13 cellular contexts compared by ENCODE assay signal in genomic region chr4:81807927-81808672, GRCh38.
DNase-seq lines count a peak whose midpoint lies in the region; ATAC-seq and TF ChIP-seq lines count a peak whose summit lies in the region.
"Had no signal": no experiment of that assay in that cellular context is flagged by ENCODE, and none has a peak within 500 bp of the region (broad histone marks: within the 10 kb centered on the region; RNA-seq: fewer than 3 reads in every experiment).

No MANE protein-coding gene starts in this region.

- H3K4me1 ChIP-seq in mammary epithelial cell (ENCODE audit: insufficient read depth, low read length), result no peaks in the 10 kb centered on the region
- H3K4me1 ChIP-seq: Peyer's patch had no signal

- no peaks in the 10 kb centered on the region for H3K79me2 ChIP-seq in mammary epithelial cell (ENCODE audit: insufficient read depth, low read length)

- no peaks in the 10 kb centered on the region for H3K36me3 ChIP-seq in mammary epithelial cell (ENCODE audit: insufficient read depth, low read length)
- no peaks in the 10 kb centered on the region for H3K36me3 ChIP-seq in brain microvascular endothelial cell (replicated peaks)
- H3K36me3 ChIP-seq: Peyer's patch had no signal

- no peak overlapping the region for H3K27ac Mint-ChIP-seq in activated CD8-positive, alpha-beta memory T cell treated with anti-CD3 and anti-CD28 coated beads, Interleukin-2, amount 10 ng/mL, durations not matched to agents 7 days and 5 days
- H3K27ac Mint-ChIP-seq in CD4-positive, alpha-beta T cell, result no peak overlapping the region
- H3K27ac Mint-ChIP-seq: activated naive CD8-positive, alpha-beta T cell; immature natural killer cell; stimulated activated naive B cell treated with anti-CD40 and anti-IgM and Interleukin-4, amounts not matched to agents 10 μg/mL and 1 μg/mL and 100 μg/mL, for 72 hours had no signal

- H3K27ac ChIP-seq in mammary epithelial cell (ENCODE audit: insufficient read depth, low read depth, low read length), result no peak overlapping the region
- no peak overlapping the region for H3K27ac ChIP-seq in CD4-positive, alpha-beta T cell (ENCODE audit: low read depth, low read length)
- no peak overlapping the region for H3K27ac ChIP-seq in brain microvascular endothelial cell
- H3K27ac ChIP-seq: Peyer's patch had no signal

- peaks cover 13% of the 10 kb centered on the region for H3K27me3 Mint-ChIP-seq in activated CD8-positive, alpha-beta memory T cell treated with anti-CD3 and anti-CD28 coated beads, Interleukin-2, amount 10 ng/mL, durations not matched to agents 7 days and 5 days
- H3K27me3 Mint-ChIP-seq in CD4-positive, alpha-beta T cell, result no peaks in the 10 kb centered on the region
- H3K27me3 Mint-ChIP-seq: stimulated activated naive B cell treated with anti-CD40 and anti-IgM and Interleukin-4, amounts not matched to agents 10 μg/mL and 1 μg/mL and 100 μg/mL, for 72 hours had no signal

- H2AFZ ChIP-seq in mammary epithelial cell (ENCODE audit: low read depth, low read length), result no peak overlapping the region

- ATAC-seq in activated CD8-positive, alpha-beta memory T cell treated with anti-CD3 and anti-CD28 coated beads, Interleukin-2, amount 10 ng/mL, durations not matched to agents 7 days and 5 days, result no peak
- no peak for ATAC-seq in CD4-positive, alpha-beta T cell (ENCODE audit: poor library complexity)
- ATAC-seq: stimulated activated naive B cell treated with anti-CD40 and anti-IgM and Interleukin-4, amounts not matched to agents 10 μg/mL and 1 μg/mL and 100 μg/mL, for 72 hours had no signal

- no peak overlapping the region for H3K9ac ChIP-seq in mammary epithelial cell (ENCODE audit: insufficient read depth, low read length)

- H3K4me2 ChIP-seq in mammary epithelial cell (ENCODE audit: insufficient read depth, low read depth, low read length), result no peak overlapping the region

- H4K20me1 ChIP-seq in mammary epithelial cell (ENCODE audit: insufficient read depth, low read length), result no peaks in the 10 kb centered on the region

- intact Hi-C loops in mammary epithelial cell (cut with micrococcal nuclease), result loop anchor here (1.0 kb wide), 1 partner anchor 402 kb away; no protein-coding TSS in a partner anchor
- intact Hi-C loops in CD4-positive, alpha-beta T cell (cut with DNase I, micrococcal nuclease), result no loop called here

- peaks cover under 1% of the 10 kb centered on the region for H3K4me1 Mint-ChIP-seq in activated CD8-positive, alpha-beta memory T cell treated with anti-CD3 and anti-CD28 coated beads, Interleukin-2, amount 10 ng/mL, durations not matched to agents 7 days and 5 days
- H3K4me1 Mint-ChIP-seq in CD4-positive, alpha-beta T cell (ENCODE audit: low read depth), result no peaks in the 10 kb centered on the region
- H3K4me1 Mint-ChIP-seq: immature natural killer cell; stimulated activated naive B cell treated with anti-CD40 and anti-IgM and Interleukin-4, amounts not matched to agents 10 μg/mL and 1 μg/mL and 100 μg/mL, for 72 hours had no signal

- no peak overlapping the region for H3K4me3 Mint-ChIP-seq in activated CD8-positive, alpha-beta memory T cell treated with anti-CD3 and anti-CD28 coated beads, Interleukin-2, amount 10 ng/mL, durations not matched to agents 7 days and 5 days
- H3K4me3 Mint-ChIP-seq in CD4-positive, alpha-beta T cell, result no peak overlapping the region
- H3K4me3 Mint-ChIP-seq: activated naive CD8-positive, alpha-beta T cell; immature natural killer cell; stimulated activated naive B cell treated with anti-CD40 and anti-IgM and Interleukin-4, amounts not matched to agents 10 μg/mL and 1 μg/mL and 100 μg/mL, for 72 hours had no signal

- H3K36me3 Mint-ChIP-seq in activated CD8-positive, alpha-beta memory T cell treated with anti-CD3 and anti-CD28 coated beads, Interleukin-2, amount 10 ng/mL, durations not matched to agents 7 days and 5 days, result no peaks in the 10 kb centered on the region
- H3K36me3 Mint-ChIP-seq in CD4-positive, alpha-beta T cell (ENCODE audit: low read depth), result no peaks in the 10 kb centered on the region
- H3K36me3 Mint-ChIP-seq: activated naive CD8-positive, alpha-beta T cell; immature natural killer cell; stimulated activated naive B cell treated with anti-CD40 and anti-IgM and Interleukin-4, amounts not matched to agents 10 μg/mL and 1 μg/mL and 100 μg/mL, for 72 hours had no signal

- no peak overlapping the region for H3K4me3 ChIP-seq in mammary epithelial cell (replicated peaks in 1 of 3; ENCODE audit: insufficient read depth in 1 of 3, low read depth in 2 of 3, low read length in 3 of 3)
- no peak overlapping the region for H3K4me3 ChIP-seq in brain microvascular endothelial cell (ENCODE audit: low read depth, low read length)
- H3K4me3 ChIP-seq: Peyer's patch had no signal

- CTCF ChIA-PET in mammary epithelial cell (lab: Charles Lee; ENCODE audit: low non-redundant PET), result no interaction called here
- CTCF ChIA-PET in activated CD8-positive, alpha-beta memory T cell treated with anti-CD3 and anti-CD28 coated beads, Interleukin-2, amount 10 ng/mL, durations not matched to agents 7 days and 5 days (lab: Charles Lee), result no interaction called here
- CTCF ChIA-PET in CD4-positive, alpha-beta T cell (lab: Charles Lee), result no interaction called here

- no TSS peak for BruUV-seq in mammary epithelial cell (replicated peaks; lab: Mats Ljungman, UMichigan)

- no peaks in the 10 kb centered on the region for H3K9me3 ChIP-seq in mammary epithelial cell (replicated peaks; ENCODE audit: insufficient read depth, low read length)
- H3K9me3 ChIP-seq in CD4-positive, alpha-beta T cell (ENCODE audit: control insufficient read depth, low read length), result no peaks in the 10 kb centered on the region
- H3K9me3 ChIP-seq: Peyer's patch had no signal

- dilution Hi-C loops in mammary epithelial cell (cut with HindIII; ENCODE audit: low sequenced_read_pairs), result no loop called here

- H3K9me3 Mint-ChIP-seq in activated CD8-positive, alpha-beta memory T cell treated with anti-CD3 and anti-CD28 coated beads, Interleukin-2, amount 10 ng/mL, durations not matched to agents 7 days and 5 days (ENCODE audit: low read depth), result no peaks in the 10 kb centered on the region
- H3K9me3 Mint-ChIP-seq in CD4-positive, alpha-beta T cell, result no peaks in the 10 kb centered on the region
- H3K9me3 Mint-ChIP-seq: immature natural killer cell; stimulated activated naive B cell treated with anti-CD40 and anti-IgM and Interleukin-4, amounts not matched to agents 10 μg/mL and 1 μg/mL and 100 μg/mL, for 72 hours had no signal

- POLR2A ChIA-PET in CD4-positive, alpha-beta T cell (lab: Charles Lee), result no interaction called here

- in situ Hi-C loops in mammary epithelial cell (cut with MboI; ENCODE audit: low sequenced_read_pairs in 2 of 2) (no loop called here), brain microvascular endothelial cell (cut with HindIII; ENCODE audit: low pct_ligation_motif_present, low sequenced_read_pairs) (no loop called here)

- peak; percentile 49 for DNase-seq in DMS 273 treated with DMSO at 0.1 percent for 48 hours (lab: John Stamatoyannopoulos, UW)
- DNase-seq in NCI-H1417 treated with DMSO at 0.1 percent for 48 hours (lab: John Stamatoyannopoulos, UW), result peak; percentile 64
- peak; percentile 82 for DNase-seq in NCI-H510A treated with DMSO at 0.1 percent for 48 hours (lab: John Stamatoyannopoulos, UW)
- peak; percentile 50 for DNase-seq in mammary epithelial cell
- no peak for DNase-seq in activated CD8-positive, alpha-beta memory T cell treated with anti-CD3 and anti-CD28 coated beads, Interleukin-2, amount 10 ng/mL, durations not matched to agents 7 days and 5 days
- no peak for DNase-seq in T-helper 9 cell
- DNase-seq in CD4-positive, alpha-beta T cell, result no peak
- DNase-seq in brain microvascular endothelial cell, result no peak
- DNase-seq: immature natural killer cell; Peyer's patch; stimulated activated CD4-positive, alpha-beta T cell treated with anti-CD3 and anti-CD28 coated beads, Interleukin-1b, Interleukin-23, amount 100 ng/mL, for 48 hours; stimulated activated naive B cell treated with anti-CD40 and anti-IgM and Interleukin-4, amounts not matched to agents 10 μg/mL and 1 μg/mL and 100 μg/mL, for 72 hours had no signal

- no peak for TF ChIP-seq CTCF in mammary epithelial cell (conservative IDR thresholded peaks at IDR 0.05 in 1 of 2, IDR thresholded peaks at IDR 0.05 in 1 of 2; ENCODE audit: extremely low read depth in 1 of 2, insufficient read depth in 1 of 2, low read depth in 1 of 2, low read length in 2 of 2)
- TF ChIP-seq CTCF in CD4-positive, alpha-beta T cell (IDR thresholded peaks at IDR 0.05), result no peak
- no peak for TF ChIP-seq CTCF in brain microvascular endothelial cell (IDR thresholded peaks at IDR 0.05; ENCODE audit: low read depth, low read length, missing control alignments)

- 14% methylated on average over 1 of the region's 2 CpGs for WGBS in mammary epithelial cell (ENCODE audit: low coverage, missing lambda C conversion rate)

- H3K27me3 ChIP-seq in mammary epithelial cell (ENCODE audit: insufficient read depth, low read length), result no peaks in the 10 kb centered on the region
- H3K27me3 ChIP-seq in CD4-positive, alpha-beta T cell (ENCODE audit: control insufficient read depth, insufficient read depth, low read length), result no peaks in the 10 kb centered on the region
- no peaks in the 10 kb centered on the region for H3K27me3 ChIP-seq in brain microvascular endothelial cell (replicated peaks)
- H3K27me3 ChIP-seq: Peyer's patch had no signal

Comparison
In these comparisons a context has a peak if more than half of its experiments do, and no peak if none do; other contexts are left out.
1. DNase-seq: peak in DMS 273 treated with DMSO at 0.1 percent for 48 hours (single experiment), NCI-H1417 treated with DMSO at 0.1 percent for 48 hours (single experiment), NCI-H510A treated with DMSO at 0.1 percent for 48 hours (single experiment) and mammary epithelial cell (single experiment); none in activated CD8-positive, alpha-beta memory T cell treated with anti-CD3 and anti-CD28 coated beads, Interleukin-2, amount 10 ng/mL, durations not matched to agents 7 days and 5 days (single experiment), T-helper 9 cell (single experiment), CD4-positive, alpha-beta T cell (0 of 10) and brain microvascular endothelial cell (single experiment).